8 cellular contexts compared by ENCODE assay signal in the genomic region with DNA sequence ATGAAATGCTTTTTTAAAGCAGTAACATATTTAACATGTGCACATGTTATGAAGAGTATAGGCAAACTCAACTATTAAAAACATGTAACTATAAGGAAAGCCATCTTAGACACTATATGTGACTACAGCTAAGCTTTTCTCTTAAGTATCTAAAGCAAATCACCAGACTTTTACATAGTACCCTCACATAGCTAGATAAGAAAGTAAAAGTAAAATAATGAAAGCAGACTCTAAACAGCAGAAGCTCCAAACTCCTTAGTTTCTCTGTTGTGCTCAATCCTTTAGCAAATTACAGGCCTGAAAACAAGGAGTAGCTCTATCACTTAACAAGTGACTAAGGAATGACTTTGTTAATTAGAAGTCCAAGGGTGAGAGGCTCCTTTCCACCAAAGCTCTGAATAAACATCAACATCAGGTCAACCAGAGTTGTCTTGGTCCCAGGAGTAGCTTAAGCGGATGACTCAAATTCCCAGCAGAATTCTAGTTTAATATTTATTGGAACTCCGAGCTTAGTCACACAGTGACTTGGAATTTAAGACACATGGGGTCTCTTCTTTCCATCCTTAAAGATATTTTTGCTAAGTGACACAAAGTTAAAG. TPM values are rescaled to one million over a fixed set of nuclear protein-coding genes. Genes with fewer than 3 reads are reported as not detected.
DNase-seq lines count a peak whose midpoint lies in the region; ATAC-seq and TF ChIP-seq lines count a peak whose summit lies in the region.

No MANE protein-coding gene starts in this region.

- TF ChIP-seq CTCF in mesothelial cell of epicardium (IDR thresholded peaks at IDR 0.05; ENCODE audit: unreplicated experiment) = no peak
- TF ChIP-seq CTCF in suprapubic skin (IDR thresholded peaks at IDR 0.05) = no peak

- peaks cover 4% of the 10 kb centered on the region for H3K36me3 Mint-ChIP-seq in activated naive CD8-positive, alpha-beta T cell treated with anti-CD3 and anti-CD28 coated beads, Interleukin-2, amount 50 U/mL, for 24 hours (ENCODE audit: low read depth)
- H3K36me3 Mint-ChIP-seq in mesothelial cell of epicardium = no peaks in the 10 kb centered on the region

- peak overlapping the region; percentile 60 for H3K4me3 Mint-ChIP-seq in activated naive CD8-positive, alpha-beta T cell treated with anti-CD3 and anti-CD28 coated beads, Interleukin-2, amount 50 U/mL, for 24 hours
- H3K4me3 Mint-ChIP-seq in mesothelial cell of epicardium = peak overlapping the region; percentile 22

- peaks cover 93% of the 10 kb centered on the region for H3K4me1 Mint-ChIP-seq in activated naive CD8-positive, alpha-beta T cell treated with anti-CD3 and anti-CD28 coated beads, Interleukin-2, amount 50 U/mL, for 24 hours
- peaks cover 85% of the 10 kb centered on the region for H3K4me1 Mint-ChIP-seq in mesothelial cell of epicardium

- H3K9me3 Mint-ChIP-seq in activated naive CD8-positive, alpha-beta T cell treated with anti-CD3 and anti-CD28 coated beads, Interleukin-2, amount 50 U/mL, for 24 hours = no peaks in the 10 kb centered on the region
- H3K9me3 Mint-ChIP-seq in mesothelial cell of epicardium = no peaks in the 10 kb centered on the region

- no peak for TF ChIP-seq EP300 in suprapubic skin (IDR thresholded peaks at IDR 0.05)

- H4K20me1 ChIP-seq in BLaER1 treated with 17β-estradiol and CSF1 and Interleukin-3, amounts not matched to agents 10 nM and 100 nM = peaks cover 48 to 100% (median 89%) of the 10 kb centered on the region in 11 experiments; a peak in 21 of 22 replicates

- 60% methylated on average over 2 of the region's 2 CpGs for WGBS in suprapubic skin

- H3K27ac Mint-ChIP-seq in activated naive CD8-positive, alpha-beta T cell treated with anti-CD3 and anti-CD28 coated beads, Interleukin-2, amount 50 U/mL, for 24 hours = peak overlapping the region; percentile 36
- H3K27ac Mint-ChIP-seq in mesothelial cell of epicardium = peak overlapping the region; percentile 85

- H3K27me3 ChIP-seq in BLaER1 treated with 17β-estradiol and CSF1 and Interleukin-3, amounts not matched to agents 10 nM and 100 nM = no peaks in the 10 kb centered on the region
- H3K27me3 ChIP-seq in suprapubic skin = no peaks in the 10 kb centered on the region

- ATAC-seq in HG02610 (IDR thresholded peaks at IDR 0.05; ENCODE audit: unreplicated experiment) (peak; percentile 32), GM18519 (IDR thresholded peaks at IDR 0.05; ENCODE audit: low FRiP score, unreplicated experiment) (no peak), HG03469 (IDR thresholded peaks at IDR 0.05; ENCODE audit: unreplicated experiment) (no peak)
- no peak for ATAC-seq in activated naive CD8-positive, alpha-beta T cell treated with anti-CD3 and anti-CD28 coated beads, Interleukin-2, amount 50 U/mL, for 24 hours

- peak overlapping the region; percentile 82 to 95 (median 87) for H3K4me2 ChIP-seq in BLaER1 treated with 17β-estradiol and CSF1 and Interleukin-3, amounts not matched to agents 10 nM and 100 nM

- peaks cover 0 to 17% (median 6%) of the 10 kb centered on the region in 11 experiments; a peak in 6 of 22 replicates for H3K36me3 ChIP-seq in BLaER1 treated with 17β-estradiol and CSF1 and Interleukin-3, amounts not matched to agents 10 nM and 100 nM
- no peaks in the 10 kb centered on the region for H3K36me3 ChIP-seq in suprapubic skin

- no peak for TF ChIP-seq POLR2A in suprapubic skin (IDR thresholded peaks at IDR 0.05)

- H3K27ac ChIP-seq in BLaER1 treated with 17β-estradiol and CSF1 and Interleukin-3, amounts not matched to agents 10 nM and 100 nM = peak overlapping the region; percentile 42 to 99 (median 69); a peak in 21 of 22 replicates
- H3K27ac ChIP-seq in suprapubic skin = no peak overlapping the region

- H3K27me3 Mint-ChIP-seq in activated naive CD8-positive, alpha-beta T cell treated with anti-CD3 and anti-CD28 coated beads, Interleukin-2, amount 50 U/mL, for 24 hours = no peaks in the 10 kb centered on the region
- H3K27me3 Mint-ChIP-seq in mesothelial cell of epicardium (ENCODE audit: low read depth) = no peaks in the 10 kb centered on the region

- H3K9ac ChIP-seq in BLaER1 treated with 17β-estradiol and CSF1 and Interleukin-3, amounts not matched to agents 10 nM and 100 nM = peak overlapping the region; percentile 41 to 99 (median 59); a peak in 20 of 22 replicates

- no peak for DNase-seq in activated naive CD8-positive, alpha-beta T cell treated with anti-CD3 and anti-CD28 coated beads, Interleukin-2, amount 50 U/mL, for 24 hours
- DNase-seq in mesothelial cell of epicardium (ENCODE audit: low spot score in 2 of 2, unreplicated experiment in 2 of 2) (no peak), suprapubic skin (ENCODE audit: low spot score in 2 of 2) (no peak), globus pallidus (ENCODE audit: low spot score) (no peak)

- H3K9me3 ChIP-seq in BLaER1 treated with 17β-estradiol and CSF1 and Interleukin-3, amounts not matched to agents 10 nM and 100 nM (replicated peaks in 1 of 11) = peaks cover 0 to 7% (median 0%) of the 10 kb centered on the region in 11 experiments; a peak in 3 of 22 replicates
- H3K9me3 ChIP-seq in suprapubic skin = no peaks in the 10 kb centered on the region

- H3K4me3 ChIP-seq in BLaER1 treated with 17β-estradiol and CSF1 and Interleukin-3, amounts not matched to agents 10 nM and 100 nM = peak overlapping the region; percentile 9 to 99 (median 36); a peak in 14 of 20 replicates
- no peak overlapping the region for H3K4me3 ChIP-seq in suprapubic skin

- peaks cover 61 to 87% (median 80%) of the 10 kb centered on the region in 10 experiments for H3K4me1 ChIP-seq in BLaER1 treated with 17β-estradiol and CSF1 and Interleukin-3, amounts not matched to agents 10 nM and 100 nM
- peaks cover 72% of the 10 kb centered on the region for H3K4me1 ChIP-seq in suprapubic skin

RNA-seq across cellular contexts. Expression of a gene that starts 6.0 kb away (rescaled TPM):
- total RNA-seq in mesothelial cell of epicardium = 86.4 to 104 TPM (median 92.8 TPM) in 3 replicates
- total RNA-seq in suprapubic skin = 10 to 100 TPM; 15.8 to 23.6 (median 18.0) TPM
